15 cellular contexts compared by ENCODE assay signal in the genomic region with DNA sequence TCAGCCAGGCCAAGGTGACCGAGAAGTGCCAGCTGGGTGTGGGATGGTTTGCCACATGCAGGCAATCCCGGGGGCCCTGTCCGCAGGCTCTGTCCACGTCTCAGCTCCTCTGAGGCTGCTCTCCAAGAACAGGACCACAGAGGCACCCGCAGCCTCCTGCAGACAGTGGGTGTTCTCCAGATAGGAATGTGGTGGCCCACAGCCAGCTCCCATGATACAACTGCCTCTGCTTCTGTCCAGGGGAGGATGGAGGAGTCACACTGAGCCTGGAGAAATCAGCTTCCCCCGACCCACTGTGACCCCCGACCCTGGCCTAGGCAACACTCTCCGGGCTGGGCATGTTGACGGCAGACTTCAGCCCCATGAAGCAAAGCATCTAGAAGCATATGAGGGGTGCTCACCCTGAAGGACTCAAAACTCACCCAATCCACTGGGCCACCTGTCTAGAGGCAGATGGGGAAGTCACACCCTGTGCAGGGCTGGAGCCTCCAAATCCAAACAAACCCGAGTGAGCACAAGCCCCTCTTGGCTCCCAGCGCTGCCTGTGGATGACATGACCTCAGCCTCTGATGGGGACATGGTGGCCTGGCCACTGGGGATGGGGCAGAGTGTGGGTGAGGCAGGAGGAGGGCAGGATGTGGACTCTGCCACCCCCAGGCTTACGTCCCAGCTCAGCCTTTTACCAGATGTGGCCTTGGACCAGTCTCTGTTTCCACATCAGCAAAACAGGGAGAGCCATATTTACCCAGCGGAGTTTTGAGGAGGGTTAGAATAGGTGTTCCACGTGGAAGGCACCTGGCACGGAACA.
DNase-seq lines count a peak whose midpoint lies in the region; ATAC-seq, FAIRE-seq and TF ChIP-seq lines count a peak whose summit lies in the region.
"Had no signal": no experiment of that assay in that cellular context is flagged by ENCODE, and none has a peak within 500 bp of the region (broad histone marks: within the 10 kb centered on the region; RNA-seq: fewer than 3 reads in every experiment).

No MANE protein-coding gene starts in this region.

- DNase-seq in EH (ENCODE audit: low read depth) (peak; percentile 88), RCC 7860 (ENCODE audit: low spot score) (peak; percentile 48), fibroblast of mammary gland (ENCODE audit: low read depth) (peak; percentile 49), psoas muscle (peak; percentile 32 to 51), RKO (ENCODE audit: low spot score) (no peak)
- DNase-seq in activated CD4-positive, alpha-beta T cell treated with anti-CD3 and anti-CD28 coated beads, Interleukin-2, amount 10 ng/mL, durations not matched to agents 24 days and 14 days = no peak
- DNase-seq in activated T-cell treated with anti-CD3 and anti-CD28 coated beads, Interleukin-2, amount 50 U/mL, for 1 hour = no peak
- no peak for DNase-seq in effector CD8-positive, alpha-beta T cell (lab: John Stamatoyannopoulos, UW)
- DNase-seq: activated CD4-positive, alpha-beta memory T cell treated with anti-CD3 and anti-CD28 coated beads, Interleukin-2, amount 10 ng/mL, durations not matched to agents 7 days and 5 days; activated naive CD4-positive, alpha-beta T cell; foreskin melanocyte; NCI-H1436 treated with DMSO at 0.1 percent for 48 hours had no signal

- no peak for ATAC-seq in psoas muscle

- no peaks in the 10 kb centered on the region for H3K4me1 Mint-ChIP-seq in activated CD4-positive, alpha-beta T cell treated with anti-CD3 and anti-CD28 coated beads, Interleukin-2, amount 10 ng/mL, durations not matched to agents 24 days and 14 days
- H3K4me1 Mint-ChIP-seq: activated CD4-positive, alpha-beta memory T cell treated with anti-CD3 and anti-CD28 coated beads, Interleukin-2, amount 10 ng/mL, durations not matched to agents 7 days and 5 days had no signal

- WGBS in psoas muscle, 3 donors = 68 to 75% (median 73%) methylated on average over 15 of the region's 15 CpGs

- H3K27me3 Mint-ChIP-seq in activated CD4-positive, alpha-beta T cell treated with anti-CD3 and anti-CD28 coated beads, Interleukin-2, amount 10 ng/mL, durations not matched to agents 24 days and 14 days = no peaks in the 10 kb centered on the region
- H3K27me3 Mint-ChIP-seq: activated CD4-positive, alpha-beta memory T cell treated with anti-CD3 and anti-CD28 coated beads, Interleukin-2, amount 10 ng/mL, durations not matched to agents 7 days and 5 days; dendritic cell treated with granulocyte-macrophage colony-stimulating factor and Interleukin-4, amounts not matched to agents 40 ng/mL and 50 ng/mL, for 4 days had no signal

- no peaks in the 10 kb centered on the region for H3K9me3 ChIP-seq in psoas muscle

- H3K4me1 ChIP-seq in psoas muscle = no peaks in the 10 kb centered on the region

- H3K4me3 ChIP-seq in fibroblast of mammary gland (ENCODE audit: control insufficient read depth, low read depth, low read length) = no peak overlapping the region
- no peak overlapping the region for H3K4me3 ChIP-seq in psoas muscle
- H3K4me3 ChIP-seq: neural progenitor cell had no signal

- H3K36me3 Mint-ChIP-seq in activated CD4-positive, alpha-beta T cell treated with anti-CD3 and anti-CD28 coated beads, Interleukin-2, amount 10 ng/mL, durations not matched to agents 24 days and 14 days (ENCODE audit: low read depth) = no peaks in the 10 kb centered on the region
- H3K36me3 Mint-ChIP-seq: neural progenitor cell had no signal

- intact Hi-C loops in psoas muscle (cut with DNase I) = no loop called here
- intact Hi-C loops in activated CD4-positive, alpha-beta T cell treated with anti-CD3 and anti-CD28 coated beads, Interleukin-2, amount 10 ng/mL, durations not matched to agents 24 days and 14 days (cut with micrococcal nuclease) = loop anchor here (5.0 kb wide), 1 partner anchor 610 kb away; no protein-coding TSS in a partner anchor

- no peaks in the 10 kb centered on the region for H3K9me3 Mint-ChIP-seq in activated CD4-positive, alpha-beta T cell treated with anti-CD3 and anti-CD28 coated beads, Interleukin-2, amount 10 ng/mL, durations not matched to agents 24 days and 14 days
- H3K9me3 Mint-ChIP-seq: activated CD4-positive, alpha-beta memory T cell treated with anti-CD3 and anti-CD28 coated beads, Interleukin-2, amount 10 ng/mL, durations not matched to agents 7 days and 5 days; dendritic cell treated with granulocyte-macrophage colony-stimulating factor and Interleukin-4, amounts not matched to agents 40 ng/mL and 50 ng/mL, for 4 days; T-helper 1 cell treated with Interleukin-12 subunit alpha and Interleukin-12 subunit beta and Interleukin-4 antibody, amounts not matched to agents 30 μg/mL and 1 μg/mL, for 36 hours had no signal

- peaks cover 0 to 28% (median 0%) of the 10 kb centered on the region in 3 donors for H3K27me3 ChIP-seq in psoas muscle (ENCODE audit: insufficient read depth in 3 of 3, low read length in 2 of 3)
- H3K27me3 ChIP-seq: neural progenitor cell had no signal

- no peak overlapping the region for H3K4me3 Mint-ChIP-seq in activated CD4-positive, alpha-beta T cell treated with anti-CD3 and anti-CD28 coated beads, Interleukin-2, amount 10 ng/mL, durations not matched to agents 24 days and 14 days
- H3K4me3 Mint-ChIP-seq: activated CD4-positive, alpha-beta memory T cell treated with anti-CD3 and anti-CD28 coated beads, Interleukin-2, amount 10 ng/mL, durations not matched to agents 7 days and 5 days; dendritic cell treated with granulocyte-macrophage colony-stimulating factor and Interleukin-4, amounts not matched to agents 40 ng/mL and 50 ng/mL, for 4 days; neural progenitor cell; T-helper 1 cell treated with Interleukin-12 subunit alpha and Interleukin-12 subunit beta and Interleukin-4 antibody, amounts not matched to agents 30 μg/mL and 1 μg/mL, for 36 hours had no signal

- H3K27ac ChIP-seq in psoas muscle = no peak overlapping the region
- H3K27ac ChIP-seq: neural progenitor cell had no signal

- TF ChIP-seq CTCF in fibroblast of mammary gland (conservative IDR thresholded peaks at IDR 0.05; ENCODE audit: control insufficient read depth, insufficient read depth, low read depth, low read length) (no peak), psoas muscle (IDR thresholded peaks at IDR 0.05) (no peak)

- no peak for FAIRE-seq in RCC 7860 (lab: Jason Lieb, UNC)

- no peak overlapping the region for H3K27ac Mint-ChIP-seq in activated CD4-positive, alpha-beta T cell treated with anti-CD3 and anti-CD28 coated beads, Interleukin-2, amount 10 ng/mL, durations not matched to agents 24 days and 14 days
- H3K27ac Mint-ChIP-seq: activated CD4-positive, alpha-beta memory T cell treated with anti-CD3 and anti-CD28 coated beads, Interleukin-2, amount 10 ng/mL, durations not matched to agents 7 days and 5 days; dendritic cell treated with granulocyte-macrophage colony-stimulating factor and Interleukin-4, amounts not matched to agents 40 ng/mL and 50 ng/mL, for 4 days; T-helper 1 cell treated with Interleukin-12 subunit alpha and Interleukin-12 subunit beta and Interleukin-4 antibody, amounts not matched to agents 30 μg/mL and 1 μg/mL, for 36 hours had no signal

- H3K36me3 ChIP-seq in psoas muscle (ENCODE audit: insufficient read depth in 1 of 2, low read depth in 1 of 2) = no peaks in the 10 kb centered on the region
- H3K36me3 ChIP-seq: neural progenitor cell had no signal

Comparison
In these comparisons a context has a peak if more than half of its experiments do, and no peak if none do; other contexts are left out.
1. DNase-seq: peak in EH (single experiment), RCC 7860 (single experiment), fibroblast of mammary gland (single experiment) and psoas muscle (2 of 2); none in activated CD4-positive, alpha-beta T cell treated with anti-CD3 and anti-CD28 coated beads, Interleukin-2, amount 10 ng/mL, durations not matched to agents 24 days and 14 days (single experiment), activated T-cell treated with anti-CD3 and anti-CD28 coated beads, Interleukin-2, amount 50 U/mL, for 1 hour (single experiment), effector CD8-positive, alpha-beta T cell (single experiment) and RKO (single experiment).